9 cellular contexts compared by ENCODE assay signal in genomic region chr7:114405427-114405826, GRCh38. TPM values are rescaled to one million over a fixed set of nuclear protein-coding genes. Genes with fewer than 3 reads are reported as not detected.
DNase-seq lines count a peak whose midpoint lies in the region; ATAC-seq and TF ChIP-seq lines count a peak whose summit lies in the region.
"Had no signal": no experiment of that assay in that cellular context is flagged by ENCODE, and none has a peak within 500 bp of the region (broad histone marks: within the 10 kb centered on the region; RNA-seq: fewer than 3 reads in every experiment).

No MANE protein-coding gene starts in this region.

- H3K27me3 ChIP-seq in left ventricle myocardium inferior (ENCODE audit: low read depth): no peaks in the 10 kb centered on the region
- H3K27me3 ChIP-seq in lower lobe of right lung (ENCODE audit: low read depth): no peaks in the 10 kb centered on the region

- intact Hi-C loops in left ventricle myocardium inferior (cut with micrococcal nuclease) (no loop called here), cardiac septum (cut with DNase I) (no loop called here), lower lobe of right lung (cut with DNase I) (no loop called here)

- H3K27ac ChIP-seq in left ventricle myocardium inferior (replicated peaks) (no peak overlapping the region), lower lobe of right lung (no peak overlapping the region)

- DNase-seq in left ventricle myocardium inferior (no peak), cardiac septum (ENCODE audit: low spot score) (no peak), SW480 (ENCODE audit: low spot score) (peak; percentile 70), lower lobe of right lung (no peak), ecto neural progenitor cell (ENCODE audit: low spot score) (no peak)
- no peak for DNase-seq in activated CD4-positive, alpha-beta T cell treated with anti-CD3 and anti-CD28 coated beads for 4 hours
- DNase-seq in stimulated activated CD4-positive, alpha-beta T cell treated with anti-CD3 and anti-CD28 coated beads, Interleukin-4, amount 100 ng/mL, for 1 hour: no peak
- DNase-seq: activated naive CD8-positive, alpha-beta T cell treated with anti-CD3 and anti-CD28 coated beads, Interleukin-2, amount 10 ng/mL, durations not matched to agents 7 days and 5 days had no signal

- TF ChIP-seq CTCF in left ventricle myocardium inferior (IDR thresholded peaks at IDR 0.05; ENCODE audit: borderline replicate concordance): peak; percentile 36
- TF ChIP-seq CTCF in lower lobe of right lung (IDR thresholded peaks at IDR 0.05): peak; percentile 27

- no peaks in the 10 kb centered on the region for H3K9me3 ChIP-seq in left ventricle myocardium inferior (replicated peaks)
- H3K9me3 ChIP-seq in lower lobe of right lung: no peaks in the 10 kb centered on the region

- no peak overlapping the region for H3K4me3 ChIP-seq in left ventricle myocardium inferior
- H3K4me3 ChIP-seq in lower lobe of right lung: no peak overlapping the region

- ATAC-seq in HG03520 (IDR thresholded peaks at IDR 0.05; ENCODE audit: unreplicated experiment) (peak; percentile 86), lower lobe of right lung (peak in 1 of 2 donors; percentile 74)

- H3K4me1 ChIP-seq in left ventricle myocardium inferior (no peaks in the 10 kb centered on the region), lower lobe of right lung (no peaks in the 10 kb centered on the region)

- H3K36me3 ChIP-seq in left ventricle myocardium inferior (no peaks in the 10 kb centered on the region), lower lobe of right lung (no peaks in the 10 kb centered on the region)

RNA-seq across cellular contexts. Expression of gene FOXP2, which starts 9.2 kb away (rescaled TPM):
- 2.1 TPM for total RNA-seq in left ventricle myocardium inferior
- total RNA-seq in cardiac septum: 1.9 TPM
- 10.1 TPM for total RNA-seq in lower lobe of right lung
- total RNA-seq: activated naive CD8-positive, alpha-beta T cell treated with anti-CD3 and anti-CD28 coated beads, Interleukin-2, amount 10 ng/mL, durations not matched to agents 7 days and 5 days had no signal
